6 cellular contexts compared by ENCODE assay signal in the genomic region with DNA sequence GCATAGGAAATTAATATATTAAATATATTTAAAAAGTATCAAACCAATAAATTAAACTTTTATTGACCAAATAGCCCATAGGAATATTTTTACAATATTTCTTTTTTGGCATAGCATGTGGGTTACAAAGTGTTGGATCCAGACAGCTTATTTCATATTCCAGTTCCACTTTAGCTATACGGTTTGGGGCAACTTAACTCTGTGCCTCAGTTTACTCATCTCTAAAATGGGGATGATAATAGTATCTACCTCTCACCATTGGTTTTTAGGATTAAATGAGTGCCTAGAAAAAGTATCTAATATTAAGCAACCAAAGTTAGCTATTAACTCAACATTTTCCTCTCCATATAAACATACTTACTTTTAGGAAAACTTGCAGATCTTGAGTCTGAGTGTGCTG.
"Had no signal": no experiment of that assay in that cellular context is flagged by ENCODE, and none has a peak within 500 bp of the region (broad histone marks: within the 10 kb centered on the region; RNA-seq: fewer than 3 reads in every experiment).

No MANE protein-coding gene starts in this region.

- DNase-seq: IMR-90, KBM-7, KG1 had no signal

- FAIRE-seq: HTR-8/SVneo had no signal

- H3K27ac ChIP-seq: HL-60, KMS-11 had no signal

- H3K9ac ChIP-seq: KMS-11 had no signal

- H3K4me2 ChIP-seq: KMS-11 had no signal
